Comparison of ENCODE assay signal across 13 cellular contexts in the genomic region with DNA sequence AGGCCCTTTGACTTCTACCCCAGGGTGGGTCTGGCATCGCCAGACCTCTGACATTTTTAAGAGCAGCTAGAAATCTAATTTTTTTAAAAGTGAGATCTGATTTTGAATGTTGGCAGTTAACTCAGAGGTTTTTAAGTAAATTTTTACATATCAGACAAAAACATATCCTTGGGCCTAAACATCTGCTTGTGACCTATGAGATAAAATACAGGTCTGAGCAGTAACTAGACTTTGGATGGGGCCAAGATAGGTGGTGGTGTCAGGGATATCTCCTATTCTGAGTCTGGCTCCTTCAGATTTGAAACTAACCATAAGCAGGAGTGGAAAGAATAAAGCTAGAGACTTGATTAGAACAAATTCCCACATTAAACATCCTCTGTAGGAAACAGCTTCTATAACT.
"Had no signal": no experiment of that assay in that cellular context is flagged by ENCODE, and none has a peak within 500 bp of the region (broad histone marks: within the 10 kb centered on the region; RNA-seq: fewer than 3 reads in every experiment).

No MANE protein-coding gene starts in this region.

- H3K9me3 Mint-ChIP-seq: activated CD4-positive, alpha-beta memory T cell treated with anti-CD3 and anti-CD28 coated beads for 36 hours; activated T-helper 1 cell treated with anti-CD3 and anti-CD28 coated beads, Interleukin-12 subunit alpha, Interleukin-12 subunit beta, Interleukin-2, Interleukin-4 antibody, amounts not matched to agents 30 ng/mL and 10 ng/mL and 1 ng/mL, durations not matched to agents 14 hours and 24 hours and 36 hours; T-cell had no signal

- H3K27me3 Mint-ChIP-seq: activated CD4-positive, alpha-beta memory T cell treated with anti-CD3 and anti-CD28 coated beads for 36 hours; T-cell had no signal

- H3K27ac ChIP-seq: epithelial cell of prostate, heart right ventricle, thoracic aorta had no signal

- H3K36me3 ChIP-seq: thoracic aorta had no signal

- H3K4me3 ChIP-seq: heart right ventricle, thoracic aorta had no signal

- H3K27me3 ChIP-seq: heart right ventricle had no signal

- DNase-seq: activated CD4-positive, alpha-beta memory T cell treated with anti-CD3 and anti-CD28 coated beads for 36 hours; activated CD4-positive, alpha-beta T cell treated with anti-CD3 and anti-CD28 coated beads for 1 hour; activated naive CD4-positive, alpha-beta T cell; dermis blood vessel endothelial cell; heart right ventricle; islet precursor cell; stimulated activated CD4-positive, alpha-beta T cell treated with anti-CD3 and anti-CD28 coated beads, Interleukin-12 subunit alpha, Interleukin-12 subunit beta, amount 100 ng/mL, for 4 hours; stimulated activated CD4-positive, alpha-beta T cell treated with anti-CD3 and anti-CD28 coated beads, Interleukin-2, amount 100 ng/mL, for 24 hours; T-cell; T1000 had no signal

- H3K9me3 ChIP-seq: heart right ventricle, thoracic aorta had no signal

- ATAC-seq: T-cell had no signal

- H3K4me3 Mint-ChIP-seq: activated CD4-positive, alpha-beta memory T cell treated with anti-CD3 and anti-CD28 coated beads for 36 hours; activated T-helper 1 cell treated with anti-CD3 and anti-CD28 coated beads, Interleukin-12 subunit alpha, Interleukin-12 subunit beta, Interleukin-2, Interleukin-4 antibody, amounts not matched to agents 30 ng/mL and 10 ng/mL and 1 ng/mL, durations not matched to agents 14 hours and 24 hours and 36 hours had no signal

- H3K27ac Mint-ChIP-seq: activated CD4-positive, alpha-beta memory T cell treated with anti-CD3 and anti-CD28 coated beads for 36 hours; activated T-helper 1 cell treated with anti-CD3 and anti-CD28 coated beads, Interleukin-12 subunit alpha, Interleukin-12 subunit beta, Interleukin-2, Interleukin-4 antibody, amounts not matched to agents 30 ng/mL and 10 ng/mL and 1 ng/mL, durations not matched to agents 14 hours and 24 hours and 36 hours; T-cell had no signal
